Comparison of ENCODE assay signal across 8 cellular contexts in the genomic region with DNA sequence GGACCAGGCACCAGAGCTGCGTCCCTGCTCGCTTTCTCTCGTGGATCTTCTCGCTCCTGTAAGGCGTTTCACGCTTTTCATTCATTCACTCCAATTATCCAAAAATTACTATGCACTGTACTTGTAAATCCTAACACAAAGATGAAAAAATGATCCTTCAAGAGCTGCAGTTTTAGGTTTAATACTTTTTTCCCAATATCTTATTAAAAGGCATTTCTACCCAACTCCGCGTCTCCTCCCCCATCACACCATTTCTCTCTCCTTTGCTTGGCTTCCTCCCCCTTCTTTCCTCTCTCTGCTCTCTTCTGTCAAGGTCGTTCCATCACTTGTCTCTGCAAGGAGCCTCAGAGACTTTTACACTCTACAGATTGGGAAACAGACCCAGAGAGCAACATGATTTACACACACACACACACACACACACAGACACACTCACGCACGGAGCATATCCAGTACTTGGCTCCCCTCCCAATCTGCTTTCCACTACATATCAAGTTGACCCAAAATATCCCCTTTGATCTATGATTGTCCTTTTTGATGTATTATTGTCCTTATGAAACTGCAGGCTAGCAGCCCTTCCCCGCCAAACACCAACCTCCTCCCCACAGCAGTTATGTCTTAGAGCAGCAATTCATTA. TPM values are rescaled to one million over a fixed set of nuclear protein-coding genes. Genes with fewer than 3 reads are reported as not detected.
A peak's percentile ranks its signal among the peaks of the same experiment; 100 is the strongest.
DNase-seq lines count a peak whose midpoint lies in the region; ATAC-seq and TF ChIP-seq lines count a peak whose summit lies in the region.

No MANE protein-coding gene starts in this region.

- H3K27me3 ChIP-seq in iPS-20b (ENCODE audit: insufficient read depth, low read length) (peaks cover 29% of the 10 kb centered on the region), thoracic aorta (replicated peaks; ENCODE audit: insufficient read depth) (no peaks in the 10 kb centered on the region)

- H3K9ac ChIP-seq in iPS-20b (ENCODE audit: low read depth, low read length), result peak overlapping the region; percentile 30; the same call in 1 of the 2 replicates

- no peak overlapping the region for H3K27ac Mint-ChIP-seq in activated naive CD8-positive, alpha-beta T cell treated with anti-CD3 and anti-CD28 coated beads, Interleukin-2, amount 50 U/mL, for 24 hours

- no peaks in the 10 kb centered on the region for H3K36me3 ChIP-seq in iPS-20b (ENCODE audit: insufficient read depth, low read depth, low read length)
- H3K36me3 ChIP-seq in thoracic aorta, result no peaks in the 10 kb centered on the region

- peak overlapping the region; percentile 37 for H3K4me3 Mint-ChIP-seq in activated naive CD8-positive, alpha-beta T cell treated with anti-CD3 and anti-CD28 coated beads, Interleukin-2, amount 50 U/mL, for 24 hours

- TF ChIP-seq CTCF in thoracic aorta (IDR thresholded peaks at IDR 0.05), result peak; percentile 30

- no peaks in the 10 kb centered on the region for H3K36me3 Mint-ChIP-seq in activated naive CD8-positive, alpha-beta T cell treated with anti-CD3 and anti-CD28 coated beads, Interleukin-2, amount 50 U/mL, for 24 hours (ENCODE audit: low read depth)

- peak overlapping the region; percentile 88 for H3K4me3 ChIP-seq in iPS-20b (ENCODE audit: low read length)
- peak overlapping the region; percentile 78 for H3K4me3 ChIP-seq in thoracic aorta

- peak; percentile 35 to 49 for DNase-seq in NOMO-1 (lab: John Stamatoyannopoulos, UW; ENCODE audit: unreplicated experiment in 2 of 2)
- no peak for DNase-seq in NOMO-1 treated with dmso at 0.1 percent for 144 hours (lab: John Stamatoyannopoulos, UW; ENCODE audit: unreplicated experiment)
- no peak for DNase-seq in activated naive CD8-positive, alpha-beta T cell treated with anti-CD3 and anti-CD28 coated beads, Interleukin-2, amount 50 U/mL, for 24 hours
- no peak for DNase-seq in thoracic aorta (ENCODE audit: low spot score)
- no peak for DNase-seq in activated gamma-delta T cell treated with Interleukin-2 at 50 U/mL for 16 hours
- no peak for DNase-seq in ureter (ENCODE audit: low spot score)

- H3K27me3 Mint-ChIP-seq in activated naive CD8-positive, alpha-beta T cell treated with anti-CD3 and anti-CD28 coated beads, Interleukin-2, amount 50 U/mL, for 24 hours, result peaks cover 46% of the 10 kb centered on the region

- H3K27ac ChIP-seq in iPS-20b (ENCODE audit: low read length), result no peak overlapping the region
- no peak overlapping the region for H3K27ac ChIP-seq in thoracic aorta

- no peak for ATAC-seq in activated naive CD8-positive, alpha-beta T cell treated with anti-CD3 and anti-CD28 coated beads, Interleukin-2, amount 50 U/mL, for 24 hours
- no peak for ATAC-seq in thoracic aorta (ENCODE audit: insufficient number of reproducible peaks, low FRiP score, low read depth)
- no peak for ATAC-seq in HG02678 (IDR thresholded peaks at IDR 0.05; ENCODE audit: unreplicated experiment)

- peaks cover 15% of the 10 kb centered on the region for H3K4me1 ChIP-seq in iPS-20b (ENCODE audit: insufficient read depth, low read length)
- peaks cover 4 to 17% of the 10 kb centered on the region in 2 donors for H3K4me1 ChIP-seq in thoracic aorta (ENCODE audit: control insufficient read depth in 1 of 2, low read depth in 2 of 2)

- no peaks in the 10 kb centered on the region for H3K9me3 ChIP-seq in iPS-20b (ENCODE audit: insufficient read depth, low read depth, low read length)
- H3K9me3 ChIP-seq in thoracic aorta, result no peaks in the 10 kb centered on the region

- H3K9me3 Mint-ChIP-seq in activated naive CD8-positive, alpha-beta T cell treated with anti-CD3 and anti-CD28 coated beads, Interleukin-2, amount 50 U/mL, for 24 hours, result no peaks in the 10 kb centered on the region

- peaks cover 38% of the 10 kb centered on the region for H3K4me1 Mint-ChIP-seq in activated naive CD8-positive, alpha-beta T cell treated with anti-CD3 and anti-CD28 coated beads, Interleukin-2, amount 50 U/mL, for 24 hours

RNA-seq across cellular contexts. Expression of a gene that starts 0.5 kb away (rescaled TPM):
- total RNA-seq in thoracic aorta, result 1 to 10 TPM in 1 of 2 donors, under 1 TPM in 1; 0.21 to 2.0 TPM
- total RNA-seq in ureter, result 64.2 TPM

Comparison
In these comparisons a context has a peak if more than half of its experiments do, and no peak if none do; other contexts are left out.
1. DNase-seq: peak in NOMO-1 (2 of 2); none in NOMO-1 treated with dmso at 0.1 percent for 144 hours (single experiment), activated naive CD8-positive, alpha-beta T cell treated with anti-CD3 and anti-CD28 coated beads, Interleukin-2, amount 50 U/mL, for 24 hours (single experiment), thoracic aorta (single experiment), activated gamma-delta T cell treated with Interleukin-2 at 50 U/mL for 16 hours (single experiment) and ureter (single experiment).
2. RNA of a gene that starts 0.5 kb away (total RNA-seq): 64.2 TPM in ureter (single experiment); 0.21 to 2.0 TPM in thoracic aorta; every median in the first group is over 10 times any median in the second.